9 cellular contexts compared by ENCODE assay signal in the genomic region with DNA sequence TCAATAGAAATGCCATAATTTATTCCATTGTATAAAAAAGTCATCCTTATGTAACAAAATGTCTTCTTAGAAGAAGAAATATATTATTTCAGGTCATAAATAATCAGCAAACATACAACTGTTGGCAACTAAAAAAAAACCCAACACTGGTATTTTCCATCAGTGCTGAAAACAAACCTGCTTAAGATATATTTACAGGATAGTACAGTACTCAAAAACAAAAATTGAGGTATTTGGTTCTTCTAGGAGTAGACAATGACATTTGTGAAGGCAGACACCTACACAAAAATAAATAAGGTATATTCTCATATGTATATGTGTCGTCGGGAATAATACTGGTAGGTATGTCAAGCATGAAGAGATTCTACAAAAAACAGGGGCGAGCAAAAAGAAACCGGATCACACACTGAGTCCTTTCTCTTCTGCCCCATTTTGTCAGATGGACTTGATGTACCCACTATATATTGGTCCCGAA. TPM values are rescaled to one million over a fixed set of nuclear protein-coding genes. Genes with fewer than 3 reads are reported as not detected.
DNase-seq lines count a peak whose midpoint lies in the region; ATAC-seq and TF ChIP-seq lines count a peak whose summit lies in the region.
"Had no signal": no experiment of that assay in that cellular context is flagged by ENCODE, and none has a peak within 500 bp of the region (broad histone marks: within the 10 kb centered on the region; RNA-seq: fewer than 3 reads in every experiment).

No MANE protein-coding gene starts in this region.

- no peaks in the 10 kb centered on the region for H3K9me3 ChIP-seq in CD4-positive, CD25-positive, alpha-beta regulatory T cell (ENCODE audit: control insufficient read depth in 2 of 2, low read length in 2 of 2)
- H3K9me3 ChIP-seq in adipocyte (ENCODE audit: control insufficient read depth, low read length) (no peaks in the 10 kb centered on the region), hepatocyte (ENCODE audit: low read depth) (no peaks in the 10 kb centered on the region)

- H3K9me3 Mint-ChIP-seq in CD4-positive, CD25-positive, alpha-beta regulatory T cell, result peaks cover 0 to 2% (median 0%) of the 10 kb centered on the region in 7 donors

- H3K9ac ChIP-seq in adipocyte (ENCODE audit: low read length), result peak overlapping the region; percentile 98

- peak overlapping the region; percentile 99 for H3K4me3 ChIP-seq in CD4-positive, CD25-positive, alpha-beta regulatory T cell (ENCODE audit: low read depth, low read length)
- H3K4me3 ChIP-seq in adipocyte (ENCODE audit: low read length), result peak overlapping the region; percentile 96
- H3K4me3 ChIP-seq in hepatocyte, result peak overlapping the region; percentile 84
- H3K4me3 ChIP-seq in retinal pigment epithelial cell (ENCODE audit: low read length), result peak overlapping the region; percentile 91

- peaks cover 70% of the 10 kb centered on the region for H3K4me1 ChIP-seq in CD4-positive, CD25-positive, alpha-beta regulatory T cell (ENCODE audit: control insufficient read depth, insufficient read depth, low read length, poor library complexity, severe bottlenecking)
- H3K4me1 ChIP-seq in adipocyte (ENCODE audit: control insufficient read depth, insufficient read depth, low read length), result peaks cover 34% of the 10 kb centered on the region
- peaks cover 19% of the 10 kb centered on the region for H3K4me1 ChIP-seq in hepatocyte (ENCODE audit: insufficient read depth)

- TF ChIP-seq CTCF in hepatocyte (IDR thresholded peaks at IDR 0.05; ENCODE audit: poor library complexity) (no peak), retinal pigment epithelial cell (conservative IDR thresholded peaks at IDR 0.05; ENCODE audit: low read depth, low read length) (no peak)

- 94% methylated on average over 5 of the region's 5 CpGs for WGBS in hepatocyte (ENCODE audit: low lambda C conversion rate, missing lambda C conversion rate)

- peaks cover 25% of the 10 kb centered on the region for H3K36me3 ChIP-seq in CD4-positive, CD25-positive, alpha-beta regulatory T cell (ENCODE audit: control insufficient read depth, insufficient read depth, low read length)
- H3K36me3 ChIP-seq in adipocyte (ENCODE audit: control insufficient read depth, insufficient read depth, low read length, severe bottlenecking) (peaks cover 34% of the 10 kb centered on the region), hepatocyte (replicated peaks; ENCODE audit: insufficient read depth, low read depth) (no peaks in the 10 kb centered on the region)

- H2AFZ ChIP-seq in hepatocyte, result no peak overlapping the region

- H3K27ac Mint-ChIP-seq in CD4-positive, CD25-positive, alpha-beta regulatory T cell, result peak overlapping the region; percentile 43 to 100 (median 75)

- ATAC-seq in CD4-positive, CD25-positive, alpha-beta regulatory T cell (ENCODE audit: low read depth in 2 of 2), result no peak
- ATAC-seq in HG03565 (IDR thresholded peaks at IDR 0.05; ENCODE audit: unreplicated experiment), result no peak
- ATAC-seq in GM18520 (IDR thresholded peaks at IDR 0.05; ENCODE audit: unreplicated experiment), result no peak
- ATAC-seq in HG02852 (IDR thresholded peaks at IDR 0.05; ENCODE audit: unreplicated experiment), result no peak
- ATAC-seq: foreskin keratinocyte had no signal

- H3K4me3 Mint-ChIP-seq in CD4-positive, CD25-positive, alpha-beta regulatory T cell, result peak overlapping the region; percentile 91 to 97 (median 92)

- no peaks in the 10 kb centered on the region for H3K27me3 ChIP-seq in CD4-positive, CD25-positive, alpha-beta regulatory T cell (ENCODE audit: control insufficient read depth, insufficient read depth, low read length)
- H3K27me3 ChIP-seq in adipocyte (replicated peaks; ENCODE audit: control insufficient read depth, insufficient read depth, low read length) (no peaks in the 10 kb centered on the region), hepatocyte (no peaks in the 10 kb centered on the region)
- H3K27me3 ChIP-seq: foreskin keratinocyte had no signal

- H3K4me2 ChIP-seq in hepatocyte, result peak overlapping the region; percentile 77

- H3K27ac ChIP-seq in CD4-positive, CD25-positive, alpha-beta regulatory T cell (ENCODE audit: insufficient read depth, low read length, poor library complexity, severe bottlenecking), result peak overlapping the region; percentile 100
- peak overlapping the region; percentile 99 for H3K27ac ChIP-seq in hepatocyte
- H3K27ac ChIP-seq: foreskin keratinocyte had no signal

- no peaks in the 10 kb centered on the region for H3K9me2 ChIP-seq in hepatocyte (replicated peaks; ENCODE audit: insufficient read depth)

- peaks cover 31 to 82% (median 51%) of the 10 kb centered on the region in 4 donors for H3K4me1 Mint-ChIP-seq in CD4-positive, CD25-positive, alpha-beta regulatory T cell

- H3K27me3 Mint-ChIP-seq in CD4-positive, CD25-positive, alpha-beta regulatory T cell, result peaks cover 26% of the 10 kb centered on the region

- H3K79me2 ChIP-seq in hepatocyte, result peaks cover 32% of the 10 kb centered on the region

- peaks cover 8% of the 10 kb centered on the region for H3K36me3 Mint-ChIP-seq in CD4-positive, CD25-positive, alpha-beta regulatory T cell

- no peak for DNase-seq in CD4-positive, CD25-positive, alpha-beta regulatory T cell
- peak; percentile 65 for DNase-seq in adipocyte (ENCODE audit: low read depth)
- DNase-seq in hepatocyte (ENCODE audit: low spot score), result no peak
- DNase-seq in retinal pigment epithelial cell (ENCODE audit: low read depth), result no peak
- no peak for DNase-seq in hippocampal formation (lab: John Stamatoyannopoulos, UW)

- H4K20me1 ChIP-seq in hepatocyte (ENCODE audit: insufficient read depth, poor library complexity, severe bottlenecking), result peaks cover 31% of the 10 kb centered on the region

RNA-seq across cellular contexts. Expression of gene DUSP1, which starts 2.9 kb away (rescaled TPM):
- 2,095 TPM for total RNA-seq in CD4-positive, CD25-positive, alpha-beta regulatory T cell
- 100 to 1,000 TPM; 298 to 551 (median 412) TPM for polyA plus RNA-seq in CD4-positive, CD25-positive, alpha-beta regulatory T cell
- 537 and 547 TPM in 2 replicates for total RNA-seq in hepatocyte
- 583 and 682 TPM in 2 replicates for polyA plus RNA-seq in hepatocyte
